8 cellular contexts compared by ENCODE assay signal in genomic region chr18:55588876-55589595, GRCh38. TPM values are rescaled to one million over a fixed set of nuclear protein-coding genes. Genes with fewer than 3 reads are reported as not detected.
A peak's percentile ranks its signal among the peaks of the same experiment; 100 is the strongest.
DNase-seq lines count a peak whose midpoint lies in the region; ATAC-seq and TF ChIP-seq lines count a peak whose summit lies in the region.

No MANE protein-coding gene starts in this region.

- H3K27me3 Mint-ChIP-seq in H9 (ENCODE audit: low read depth), result no peaks in the 10 kb centered on the region
- peaks cover 35% of the 10 kb centered on the region for H3K27me3 Mint-ChIP-seq in activated CD8-positive, alpha-beta T cell treated with anti-CD3 and anti-CD28 coated beads for 36 hours

- peaks cover 4% of the 10 kb centered on the region; the same call in 1 of the 2 replicates for H3K4me1 ChIP-seq in H9 (ENCODE audit: insufficient read depth, low read length)
- H3K4me1 ChIP-seq in left ventricle myocardium inferior, result peaks cover 46% of the 10 kb centered on the region
- peaks cover 11 to 14% of the 10 kb centered on the region in 2 donors for H3K4me1 ChIP-seq in gastrocnemius medialis

- no peak overlapping the region for H2BK120ac ChIP-seq in H9 (ENCODE audit: low read depth, low read length, poor library complexity, severe bottlenecking)

- H3K36me3 Mint-ChIP-seq in H9 (ENCODE audit: insufficient read depth in 1 of 3, low read depth in 3 of 3), result peaks cover 7 to 18% (median 17%) of the 10 kb centered on the region in 3 experiments; a peak in 6 of 7 replicates
- no peaks in the 10 kb centered on the region for H3K36me3 Mint-ChIP-seq in activated CD8-positive, alpha-beta T cell treated with anti-CD3 and anti-CD28 coated beads for 36 hours (ENCODE audit: low read depth)

- no peak overlapping the region for H4K91ac ChIP-seq in H9 (ENCODE audit: insufficient read length, low read depth, low read length)

- H4K20me1 ChIP-seq in H9 (ENCODE audit: control insufficient read depth, insufficient read depth, insufficient read length), result no peaks in the 10 kb centered on the region

- H3K23me2 ChIP-seq in H9 (ENCODE audit: insufficient read length, low read depth, low read length, poor library complexity, severe bottlenecking), result peaks cover 11% of the 10 kb centered on the region

- no CpG with 5 or more reads among the region's 12 CpGs for WGBS in H9 (ENCODE audit: extremely low coverage, insufficient read length, low lambda C conversion rate)

- POLR2A ChIA-PET in AG04450 (lab: Yijun Ruan, JAX), result interaction anchor here (0.7 to 1.0 kb wide), 3 partner anchors 33 to 1049 kb away, joined by 3 to 4 read pairs (median 3); partner anchors contain the start of gene TXNL1
- POLR2A ChIA-PET in activated CD8-positive, alpha-beta T cell treated with anti-CD3 and anti-CD28 coated beads for 36 hours (lab: Charles Lee), result interaction anchor here (0.7 kb wide), 1 partner anchor 113 kb away, joined by 3 read pairs; no protein-coding TSS in a partner anchor

- no peak overlapping the region for H2BK15ac ChIP-seq in H9 (ENCODE audit: low read depth, low read length)

- no peak overlapping the region for H2BK20ac ChIP-seq in H9 (ENCODE audit: low read depth, low read length, poor library complexity, severe bottlenecking)

- no peaks in the 10 kb centered on the region for H3K9me3 ChIP-seq in AG04450 (ENCODE audit: control insufficient read depth, insufficient read depth, low read length)
- no peaks in the 10 kb centered on the region for H3K9me3 ChIP-seq in H9 (ENCODE audit: control insufficient read depth, low read depth, low read length)
- H3K9me3 ChIP-seq in left ventricle myocardium inferior (replicated peaks), result no peaks in the 10 kb centered on the region
- H3K9me3 ChIP-seq in gastrocnemius medialis, result no peaks in the 10 kb centered on the region

- CTCF ChIA-PET in AG04450 (lab: Charles Lee), result interaction anchor here (1.0 kb wide), 1 partner anchor 355 kb away, joined by 3 read pairs; no protein-coding TSS in a partner anchor
- CTCF ChIA-PET in activated CD8-positive, alpha-beta T cell treated with anti-CD3 and anti-CD28 coated beads for 36 hours (lab: Charles Lee), result no interaction called here

- H2BK12ac ChIP-seq in H9 (ENCODE audit: insufficient read length, low read depth, low read length), result no peak overlapping the region

- peaks cover 3% of the 10 kb centered on the region; the same call in 1 of the 2 replicates for H3K79me2 ChIP-seq in H9 (ENCODE audit: insufficient read depth, low read length)

- H3K9ac ChIP-seq in H9 (ENCODE audit: extremely low read depth, insufficient read length, low read length), result peak overlapping the region; percentile 99

- H2AK5ac ChIP-seq in H9 (ENCODE audit: insufficient read length, low read length), result no peak overlapping the region

- no peaks in the 10 kb centered on the region for H3K36me3 ChIP-seq in left ventricle myocardium inferior
- H3K36me3 ChIP-seq in gastrocnemius medialis, result no peaks in the 10 kb centered on the region

- peak overlapping the region; percentile 13; the same call in 1 of the 2 replicates for H3K14ac ChIP-seq in H9 (ENCODE audit: insufficient read depth, low read length)

- no peak overlapping the region for H4K8ac ChIP-seq in H9 (replicated peaks; ENCODE audit: insufficient read length, low read depth, low read length)

- H3K4me3 Mint-ChIP-seq in H9, result peak overlapping the region; percentile 79 to 90
- peak overlapping the region; percentile 80 for H3K4me3 Mint-ChIP-seq in activated CD8-positive, alpha-beta T cell treated with anti-CD3 and anti-CD28 coated beads for 36 hours

- no peak overlapping the region for H3K23ac ChIP-seq in H9 (ENCODE audit: insufficient read length, low read depth, low read length)

- TF ChIP-seq POLR2A in gastrocnemius medialis (IDR thresholded peaks at IDR 0.05), result no peak

- DNase-seq in AG04450 (ENCODE audit: low read depth, low spot score), result no peak
- no peak for DNase-seq in H9
- no peak for DNase-seq in activated CD8-positive, alpha-beta T cell treated with anti-CD3 and anti-CD28 coated beads for 36 hours
- no peak for DNase-seq in left ventricle myocardium inferior
- no peak for DNase-seq in gastrocnemius medialis
- DNase-seq in NCI-H187 (lab: John Stamatoyannopoulos, UW), result no peak

- H3K18ac ChIP-seq in H9 (ENCODE audit: insufficient read length, low read depth, low read length), result no peak overlapping the region

- H3K27ac ChIP-seq in AG04450 (ENCODE audit: low read depth, low read length) (no peak overlapping the region), H9 (ENCODE audit: insufficient read length, low read depth, low read length) (peak overlapping the region; percentile 91), left ventricle myocardium inferior (replicated peaks) (peak overlapping the region; percentile 90), gastrocnemius medialis (peak overlapping the region; percentile 88 to 93 (median 91))

- H3K4me3 ChIP-seq in AG04450 (ENCODE audit: low read depth, low read length), result peak overlapping the region; percentile 64
- peak overlapping the region; percentile 80 for H3K4me3 ChIP-seq in left ventricle myocardium inferior
- peak overlapping the region; percentile 67 to 86 (median 78) for H3K4me3 ChIP-seq in gastrocnemius medialis

- in situ Hi-C loops in gastrocnemius medialis (cut with MboI; ENCODE audit: low sequenced_read_pairs in 4 of 4), result loop anchor here (5.0 to 25.0 kb wide), 5 partner anchors 164 to 354 kb away; no protein-coding TSS in a partner anchor

- no peak overlapping the region for H4K5ac ChIP-seq in H9 (ENCODE audit: insufficient read length, low read depth, low read length)

- H3K27me3 ChIP-seq in AG04450 (ENCODE audit: control insufficient read depth, insufficient read depth, low read length) (no peaks in the 10 kb centered on the region), H9 (ENCODE audit: insufficient read depth, low read length) (no peaks in the 10 kb centered on the region), left ventricle myocardium inferior (ENCODE audit: low read depth) (no peaks in the 10 kb centered on the region), gastrocnemius medialis (no peaks in the 10 kb centered on the region)

- H3K9me3 Mint-ChIP-seq in H9, result no peaks in the 10 kb centered on the region
- no peaks in the 10 kb centered on the region for H3K9me3 Mint-ChIP-seq in activated CD8-positive, alpha-beta T cell treated with anti-CD3 and anti-CD28 coated beads for 36 hours

- H3K79me1 ChIP-seq in H9 (ENCODE audit: insufficient read depth, low read depth, low read length, poor library complexity, severe bottlenecking), result no peaks in the 10 kb centered on the region

- no peak overlapping the region for H2BK5ac ChIP-seq in H9 (ENCODE audit: insufficient read length, low read length)

- intact Hi-C loops in activated CD8-positive, alpha-beta T cell treated with anti-CD3 and anti-CD28 coated beads for 36 hours (cut with micrococcal nuclease), result loop anchor here (5.0 to 10.0 kb wide), 2 partner anchors 104 to 172 kb away; no protein-coding TSS in a partner anchor
- intact Hi-C loops in left ventricle myocardium inferior (cut with micrococcal nuclease) (loop anchor here (5.0 to 10.0 kb wide), 2 partner anchors 74 to 278 kb away; no protein-coding TSS in a partner anchor), gastrocnemius medialis (cut with DNase I; ENCODE audit: low total_unique reads) (loop anchor here (1.0 to 10.0 kb wide), 7 partner anchors 112 to 1046 kb away; partner anchors contain the start of gene TXNL1)

- H3K4me2 ChIP-seq in H9 (ENCODE audit: insufficient read depth, insufficient read length, low read length), result peak overlapping the region; percentile 87

- TF ChIP-seq CTCF in AG04450 (IDR thresholded peaks at IDR 0.05; ENCODE audit: low read depth, low read length), result no peak
- no peak for TF ChIP-seq CTCF in H9 (conservative IDR thresholded peaks at IDR 0.05)
- TF ChIP-seq CTCF in activated CD8-positive, alpha-beta T cell treated with anti-CD3 and anti-CD28 coated beads for 36 hours (IDR thresholded peaks at IDR 0.05), result no peak
- no peak for TF ChIP-seq CTCF in left ventricle myocardium inferior (IDR thresholded peaks at IDR 0.05; ENCODE audit: borderline replicate concordance)
- no peak for TF ChIP-seq CTCF in gastrocnemius medialis (IDR thresholded peaks at IDR 0.05 in 4 of 5, conservative IDR thresholded peaks at IDR 0.05 in 1 of 5)

- peak overlapping the region; percentile 34 for H3K56ac ChIP-seq in H9 (ENCODE audit: insufficient read length, low read depth, low read length)

- ATAC-seq in activated CD8-positive, alpha-beta T cell treated with anti-CD3 and anti-CD28 coated beads for 36 hours, result no peak
- ATAC-seq in gastrocnemius medialis (no peak), GM21825 (IDR thresholded peaks at IDR 0.05; ENCODE audit: unreplicated experiment) (no peak), HG03135 (IDR thresholded peaks at IDR 0.05; ENCODE audit: unreplicated experiment) (no peak)

- peaks cover 28 to 33% of the 10 kb centered on the region in 2 experiments for H3K4me1 Mint-ChIP-seq in H9
- H3K4me1 Mint-ChIP-seq in activated CD8-positive, alpha-beta T cell treated with anti-CD3 and anti-CD28 coated beads for 36 hours (ENCODE audit: low read depth), result peaks cover 22% of the 10 kb centered on the region

- H3K27ac Mint-ChIP-seq in H9, result peak overlapping the region; percentile 95 to 96 (median 96)
- peak overlapping the region; percentile 83 for H3K27ac Mint-ChIP-seq in activated CD8-positive, alpha-beta T cell treated with anti-CD3 and anti-CD28 coated beads for 36 hours

- H3K4ac ChIP-seq in H9 (ENCODE audit: low read depth, low read length), result no peak overlapping the region

- H3T11ph ChIP-seq in H9 (ENCODE audit: low read length), result no peak overlapping the region

- no peak overlapping the region for H2AFZ ChIP-seq in H9 (ENCODE audit: low read length)

RNA-seq across cellular contexts. Expression of gene TCF4, which starts 1.0 kb away (rescaled TPM):
- 41.4 and 47.3 TPM in 2 replicates for polyA plus RNA-seq in AG04450 (2011; rRNA removed)
- polyA minus RNA-seq in AG04450 (2011; rRNA and poly(A)+ RNA removed), result 144 and 155 TPM in 2 replicates
- total RNA-seq in H9 (2021) (85.8 and 99.4 TPM in 2 replicates), left ventricle myocardium inferior (58.9 TPM), gastrocnemius medialis (10 to 100 TPM; 40.3 to 60.6 (median 53.6) TPM)
- total RNA-seq in activated CD8-positive, alpha-beta T cell treated with anti-CD3 and anti-CD28 coated beads for 36 hours, result 1 to 10 TPM; 1.2 to 1.4 TPM

Comparison
In these comparisons a context has a peak if more than half of its experiments do, and no peak if none do; other contexts are left out.
1. RNA of gene TCF4, which starts 1.0 kb away (total RNA-seq): 85.8 to 99.4 TPM in H9, 58.9 TPM in left ventricle myocardium inferior (single experiment) and 40.3 to 60.6 TPM in gastrocnemius medialis; 1.2 to 1.4 TPM in activated CD8-positive, alpha-beta T cell treated with anti-CD3 and anti-CD28 coated beads for 36 hours; every median in the first group is over 10 times any median in the second.
2. Peak in every context shown above with its lines, with median percentiles within 50 percentile points of each other: H3K4me3 ChIP-seq.